In the genomic region with DNA sequence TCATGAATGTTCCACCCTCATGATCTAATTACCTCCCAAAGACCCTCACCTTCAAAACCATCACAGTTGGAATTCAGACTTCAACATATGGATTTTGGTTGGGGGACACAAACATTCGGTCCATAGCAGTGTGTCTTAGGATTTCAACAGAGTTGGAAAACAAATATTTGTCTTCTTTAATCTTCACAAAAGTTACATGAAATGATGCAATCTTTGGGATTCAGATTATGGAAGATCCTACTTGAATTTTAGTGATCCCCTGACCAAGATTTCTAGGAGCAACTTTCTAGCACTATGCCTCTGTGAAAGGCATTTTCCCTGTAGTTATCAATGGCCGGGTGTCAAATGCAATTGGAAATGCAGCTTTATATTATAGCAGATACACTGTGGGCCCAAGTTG, we compare ENCODE assay signal across 6 cellular contexts.
"Had no signal": no experiment of that assay in that cellular context is flagged by ENCODE, and none has a peak within 500 bp of the region (broad histone marks: within the 10 kb centered on the region; RNA-seq: fewer than 3 reads in every experiment).

No MANE protein-coding gene starts in this region.

- H3K4me1 Mint-ChIP-seq: IgD-negative memory B cell had no signal

- H3K27ac ChIP-seq: HL-60 had no signal

- H3K9me3 Mint-ChIP-seq: GM23338, H9 had no signal

- H3K4me3 ChIP-seq: GM23338 had no signal

- H3K4me2 ChIP-seq: GM23338 had no signal

- H3K27me3 Mint-ChIP-seq: IgD-negative memory B cell had no signal

- H3K4me3 Mint-ChIP-seq: GM23338, H9, IgD-negative memory B cell had no signal

- ATAC-seq: GM23338 had no signal

- H3K27ac Mint-ChIP-seq: GM23338, H9, IgD-negative memory B cell had no signal

- H2AFZ ChIP-seq: GM23338 had no signal

- DNase-seq: H9, HCEC 1CT, KG1 had no signal
